In genomic region chr17:19507673-19508326, GRCh38 we compare ENCODE assay signal across 1 cellular context.
TF ChIP-seq lines count a peak whose summit lies in the region.

No MANE protein-coding gene starts in this region.

TF ChIP-seq in HepG2, 621 proteins besides CTCF, POLR2A, EP300 and RAD21 (continued from another document and continues in another):
- TF ChIP-seq ZNF746 (CRISPR knock-in tag; IDR thresholded peaks at IDR 0.05), result 0 out of 2 replicates have a peak, but pooled peaks have one; percentile 44
- no peak for TF ChIP-seq ZNF496 (CRISPR knock-in tag; IDR thresholded peaks at IDR 0.05; ENCODE audit: insufficient replicate concordance)
- no peak for TF ChIP-seq RBFOX2 (IDR thresholded peaks at IDR 0.05; ENCODE audit: low read depth, low read length)
- TF ChIP-seq CC2D1A (CRISPR knock-in tag; IDR thresholded peaks at IDR 0.05), result no peak
- TF ChIP-seq SIX4 (CRISPR knock-in tag; IDR thresholded peaks at IDR 0.05), result peak; percentile 31; the same call in 1 of the 2 replicates
- no peak for TF ChIP-seq ZNF224 (CRISPR knock-in tag; IDR thresholded peaks at IDR 0.05)
- TF ChIP-seq JUN (CRISPR knock-in tag; IDR thresholded peaks at IDR 0.05), result 0 out of 2 replicates have a peak, but pooled peaks have one; percentile 27
- no peak for TF ChIP-seq ZNF18 (CRISPR knock-in tag; IDR thresholded peaks at IDR 0.05; ENCODE audit: insufficient replicate concordance)
- no peak for TF ChIP-seq ZNF83 (CRISPR knock-in tag; IDR thresholded peaks at IDR 0.05; ENCODE audit: borderline replicate concordance)
- peak; percentile 63 for TF ChIP-seq SALL1 (CRISPR knock-in tag; IDR thresholded peaks at IDR 0.05)
- no peak for TF ChIP-seq ZNF296 (CRISPR knock-in tag; conservative IDR thresholded peaks at IDR 0.05)
- peak; percentile 73; the same call in 1 of the 2 replicates for TF ChIP-seq ZNF784 (CRISPR knock-in tag; IDR thresholded peaks at IDR 0.05; ENCODE audit: borderline replicate concordance)
- peak; percentile 49; the same call in 1 of the 2 replicates for TF ChIP-seq TFE3 (CRISPR knock-in tag; IDR thresholded peaks at IDR 0.05)
- no peak for TF ChIP-seq KDM6A (CRISPR knock-in tag; IDR thresholded peaks at IDR 0.05; ENCODE audit: low read depth)
- 0 out of 2 replicates have a peak, but pooled peaks have one; percentile 72 for TF ChIP-seq ZNF597 (CRISPR knock-in tag; IDR thresholded peaks at IDR 0.05)
- no peak for TF ChIP-seq ONECUT2 (CRISPR knock-in tag; IDR thresholded peaks at IDR 0.05)
- no peak for TF ChIP-seq SYNCRIP (IDR thresholded peaks at IDR 0.05; ENCODE audit: insufficient read depth, low read depth, low read length)
- 0 out of 2 replicates have a peak, but pooled peaks have one; percentile 60 for TF ChIP-seq ZNF280B (CRISPR knock-in tag; IDR thresholded peaks at IDR 0.05; ENCODE audit: borderline replicate concordance)
- TF ChIP-seq MED1 (CRISPR knock-in tag; IDR thresholded peaks at IDR 0.05), result peak; percentile 77
- TF ChIP-seq GATA4 (IDR thresholded peaks at IDR 0.05; ENCODE audit: borderline replicate concordance, low read depth), result no peak
- peak; percentile 88 for TF ChIP-seq ZNF501 (CRISPR knock-in tag; IDR thresholded peaks at IDR 0.05)
- TF ChIP-seq ZNF709 (CRISPR knock-in tag; IDR thresholded peaks at IDR 0.05), result no peak; the same call in 1 of the 2 replicates
- no peak for TF ChIP-seq JDP2 (CRISPR knock-in tag; IDR thresholded peaks at IDR 0.05; ENCODE audit: borderline replicate concordance)
- TF ChIP-seq ZEB1 (IDR thresholded peaks at IDR 0.05; ENCODE audit: insufficient replicate concordance, low read depth), result no peak
- TF ChIP-seq ZNF883 (CRISPR knock-in tag; IDR thresholded peaks at IDR 0.05; ENCODE audit: not compliant biosample characterization), result peak; percentile 30
- TF ChIP-seq ZFAT (CRISPR knock-in tag; conservative IDR thresholded peaks at IDR 0.05), result no peak
- no peak for TF ChIP-seq CREM (IDR thresholded peaks at IDR 0.05)
- no peak for TF ChIP-seq CREM (CRISPR knock-in tag; IDR thresholded peaks at IDR 0.05)
- no peak for TF ChIP-seq ZNF329 (CRISPR knock-in tag; IDR thresholded peaks at IDR 0.05; ENCODE audit: low read depth)
- no peak for TF ChIP-seq CERS6 (CRISPR knock-in tag; IDR thresholded peaks at IDR 0.05)
- TF ChIP-seq ZNF788 (CRISPR knock-in tag; IDR thresholded peaks at IDR 0.05; ENCODE audit: borderline replicate concordance), result peak; percentile 34; the same call in 1 of the 2 replicates
- TF ChIP-seq ZMAT3 (CRISPR knock-in tag; conservative IDR thresholded peaks at IDR 0.05), result no peak
- TF ChIP-seq NR2C2 (CRISPR knock-in tag; IDR thresholded peaks at IDR 0.05; ENCODE audit: borderline replicate concordance), result peak; percentile 85
- 0 out of 2 replicates have a peak, but pooled peaks have one; percentile 45 for TF ChIP-seq HOXD1 (CRISPR knock-in tag; IDR thresholded peaks at IDR 0.05)
- TF ChIP-seq SAP130 (CRISPR knock-in tag; IDR thresholded peaks at IDR 0.05; ENCODE audit: low read depth), result peak; percentile 64
- TF ChIP-seq ZNF792 (CRISPR knock-in tag; IDR thresholded peaks at IDR 0.05), result peak; percentile 79
- TF ChIP-seq DMTF1 (CRISPR knock-in tag; IDR thresholded peaks at IDR 0.05), result no peak
- TF ChIP-seq PHB2 (IDR thresholded peaks at IDR 0.05; ENCODE audit: partially characterized antibody), result no peak
- peak; percentile 33; the same call in 1 of the 2 replicates for TF ChIP-seq HIVEP1 (CRISPR knock-in tag; IDR thresholded peaks at IDR 0.05)
- peak; percentile 75; the same call in 1 of the 2 replicates for TF ChIP-seq TOE1 (CRISPR knock-in tag; IDR thresholded peaks at IDR 0.05)
- 0 out of 2 replicates have a peak, but pooled peaks have one; percentile 44 for TF ChIP-seq SP140L (CRISPR knock-in tag; IDR thresholded peaks at IDR 0.05; ENCODE audit: borderline replicate concordance)
- no peak; the same call in 1 of the 2 replicates for TF ChIP-seq ZNF292 (CRISPR knock-in tag; IDR thresholded peaks at IDR 0.05; ENCODE audit: borderline replicate concordance, low read depth)
- peak; percentile 86; the same call in 1 of the 2 replicates for TF ChIP-seq KLF6 (CRISPR knock-in tag; IDR thresholded peaks at IDR 0.05)
- no peak for TF ChIP-seq SP1 (IDR thresholded peaks at IDR 0.05)
- peak; percentile 55; the same call in 1 of the 2 replicates for TF ChIP-seq SP1 (CRISPR knock-in tag; IDR thresholded peaks at IDR 0.05)
- no peak for TF ChIP-seq PTBP1 (IDR thresholded peaks at IDR 0.05; ENCODE audit: low read depth, low read length, poor library complexity, severe bottlenecking)
- no peak for TF ChIP-seq TIGD3 (CRISPR knock-in tag; IDR thresholded peaks at IDR 0.05; ENCODE audit: borderline replicate concordance)
- TF ChIP-seq XBP1 (CRISPR knock-in tag; IDR thresholded peaks at IDR 0.05), result no peak
- 0 out of 2 replicates have a peak, but pooled peaks have one; percentile 14 for TF ChIP-seq ZNF503 (CRISPR knock-in tag; IDR thresholded peaks at IDR 0.05)
- no peak for TF ChIP-seq ZNF431 (CRISPR knock-in tag; IDR thresholded peaks at IDR 0.05; ENCODE audit: borderline replicate concordance, low read depth)
- no peak for TF ChIP-seq SMARCE1 (IDR thresholded peaks at IDR 0.05; ENCODE audit: borderline replicate concordance)
- TF ChIP-seq SKI (IDR thresholded peaks at IDR 0.05; ENCODE audit: partially characterized antibody), result peak; percentile 63
- TF ChIP-seq DZIP1 (CRISPR knock-in tag; IDR thresholded peaks at IDR 0.05), result no peak
- no peak for TF ChIP-seq ZSCAN30 (CRISPR knock-in tag; IDR thresholded peaks at IDR 0.05)
- no peak for TF ChIP-seq ZNF572 (CRISPR knock-in tag; IDR thresholded peaks at IDR 0.05)
- 0 out of 2 replicates have a peak, but pooled peaks have one; percentile 32 for TF ChIP-seq DMAP1 (CRISPR knock-in tag; IDR thresholded peaks at IDR 0.05)
